Comparison of ENCODE assay signal across 31 cellular contexts in genomic region chr22:30004101-30004500, GRCh38.
DNase-seq lines count a peak whose midpoint lies in the region; ATAC-seq and TF ChIP-seq lines count a peak whose summit lies in the region.
"Had no signal": no experiment of that assay in that cellular context is flagged by ENCODE, and none has a peak within 500 bp of the region (broad histone marks: within the 10 kb centered on the region; RNA-seq: fewer than 3 reads in every experiment).

No MANE protein-coding gene starts in this region.

- in situ Hi-C loops in GM13976 (cut with MboI; ENCODE audit: low sequenced_read_pairs, unreplicated experiment) = loop anchor here (25.0 kb wide), 1 partner anchor 367 kb away; no protein-coding TSS in a partner anchor

- no peak for TF ChIP-seq POLR2A in heart left ventricle (IDR thresholded peaks at IDR 0.05)

- no peaks in the 10 kb centered on the region for H3K9me3 Mint-ChIP-seq in glutamatergic neuron (ENCODE audit: unreplicated experiment)
- H3K9me3 Mint-ChIP-seq: activated CD8-positive, alpha-beta T cell treated with anti-CD3 and anti-CD28 coated beads for 36 hours; activated naive CD4-positive, alpha-beta T cell treated with anti-CD3 and anti-CD28 coated beads, Interleukin-2, amount 50 U/mL, for 24 hours; activated T-helper 2 cell treated with anti-CD3 and anti-CD28 coated beads, Interferon-gamma antibody, Interleukin-2, Interleukin-4, amounts not matched to agents 10 μg/mL and 5 μg/mL and 100 μg/mL, durations not matched to agents 14 hours and 24 hours and 36 hours; CD14-positive monocyte; stimulated activated effector memory CD8-positive, alpha-beta T cell treated with anti-CD3 and anti-CD28 coated beads, Interleukin-12 subunit alpha, Interleukin-12 subunit beta, amount 100 ng/mL, for 72 hours; T-helper 2 cell treated with Interferon-gamma antibody and Interleukin-4, amounts not matched to agents 5 μg/mL and 100 μg/mL, for 36 hours had no signal

- DNase-seq in Right ventricle myocardium superior (no peak), heart left ventricle (no peak), LNCaP clone FGC (ENCODE audit: low read depth) (peak; percentile 54), glutamatergic neuron (no peak), renal cortical epithelial cell (ENCODE audit: low read depth) (peak; percentile 35), GM13976 (ENCODE audit: low spot score) (no peak)
- no peak for DNase-seq in stimulated activated CD4-positive, alpha-beta T cell treated with anti-CD3 and anti-CD28 coated beads, Interleukin-2, amount 100 ng/mL, for 24 hours
- DNase-seq: activated CD4-positive, alpha-beta T cell treated with anti-CD3 and anti-CD28 coated beads for 1 hour; activated CD8-positive, alpha-beta memory T cell treated with anti-CD3 and anti-CD28 coated beads, Interleukin-2, amount 50 U/mL, for 48 hours; activated CD8-positive, alpha-beta T cell treated with anti-CD3 and anti-CD28 coated beads for 36 hours; amniotic stem cell; brain microvascular endothelial cell; Calu3; cerebellar nuclear complex; GF-D8; GOT3; hippocampal formation; KG1; MM.1S; SHP77; stimulated activated CD4-positive, alpha-beta T cell treated with anti-CD3 and anti-CD28 coated beads, Interleukin-15, amount 100 ng/mL, for 24 hours; trophoblast cell had no signal

- no peaks in the 10 kb centered on the region for H3K27me3 ChIP-seq in heart left ventricle
- H3K27me3 ChIP-seq: brain microvascular endothelial cell, esophagus muscularis mucosa, gastroesophageal sphincter had no signal

- peaks cover 4% of the 10 kb centered on the region for H3K4me1 Mint-ChIP-seq in glutamatergic neuron (ENCODE audit: low read depth, unreplicated experiment)
- H3K4me1 Mint-ChIP-seq: CD14-positive monocyte had no signal

- no peaks in the 10 kb centered on the region for H3K9me3 ChIP-seq in heart left ventricle
- H3K9me3 ChIP-seq: esophagus muscularis mucosa, gastroesophageal sphincter had no signal

- peaks cover 0 to 17% (median 9%) of the 10 kb centered on the region in 12 donors for H3K4me1 ChIP-seq in heart left ventricle

- H3K4me3 Mint-ChIP-seq in glutamatergic neuron (ENCODE audit: unreplicated experiment) = no peak overlapping the region
- H3K4me3 Mint-ChIP-seq: activated CD8-positive, alpha-beta T cell treated with anti-CD3 and anti-CD28 coated beads for 36 hours; activated naive CD4-positive, alpha-beta T cell treated with anti-CD3 and anti-CD28 coated beads, Interleukin-2, amount 50 U/mL, for 24 hours; CD14-positive monocyte; stimulated activated effector memory CD8-positive, alpha-beta T cell treated with anti-CD3 and anti-CD28 coated beads, Interleukin-12 subunit alpha, Interleukin-12 subunit beta, amount 100 ng/mL, for 72 hours; T-helper 2 cell treated with Interferon-gamma antibody and Interleukin-4, amounts not matched to agents 5 μg/mL and 100 μg/mL, for 36 hours had no signal

- WGBS in heart left ventricle, 4 donors = 53 to 80% (median 77%) methylated on average over 1 of the region's 1 CpG

- H3K36me3 Mint-ChIP-seq in glutamatergic neuron (ENCODE audit: unreplicated experiment) = no peaks in the 10 kb centered on the region

- no peak for TF ChIP-seq CTCF in heart left ventricle (IDR thresholded peaks at IDR 0.05)
- TF ChIP-seq CTCF in LNCaP clone FGC (IDR thresholded peaks at IDR 0.05; ENCODE audit: control insufficient read depth, extremely low read depth, insufficient read depth) = no peak
- TF ChIP-seq CTCF in glutamatergic neuron (IDR thresholded peaks at IDR 0.05; ENCODE audit: partially characterized antibody, unreplicated experiment) = peak; percentile 14
- no peak for TF ChIP-seq CTCF in GM13976 (IDR thresholded peaks at IDR 0.05; ENCODE audit: borderline replicate concordance, control extremely low read depth, extremely low read depth, insufficient read depth, missing control alignments)

- no peak overlapping the region for H3K27ac ChIP-seq in heart left ventricle
- H3K27ac ChIP-seq: brain microvascular endothelial cell, esophagus muscularis mucosa, gastroesophageal sphincter had no signal

- no peak overlapping the region for H3K4me3 ChIP-seq in heart left ventricle
- H3K4me3 ChIP-seq in LNCaP clone FGC (ENCODE audit: low read depth, low read length) = no peak overlapping the region
- H3K4me3 ChIP-seq: esophagus muscularis mucosa, gastroesophageal sphincter had no signal

- H3K36me3 ChIP-seq in heart left ventricle = peaks cover 0 to 91% (median 64%) of the 10 kb centered on the region in 9 donors

- no peak overlapping the region for H3K27ac Mint-ChIP-seq in glutamatergic neuron (ENCODE audit: unreplicated experiment)
- H3K27ac Mint-ChIP-seq: activated CD8-positive, alpha-beta T cell treated with anti-CD3 and anti-CD28 coated beads for 36 hours; activated naive CD4-positive, alpha-beta T cell treated with anti-CD3 and anti-CD28 coated beads, Interleukin-2, amount 50 U/mL, for 24 hours; activated T-helper 2 cell treated with anti-CD3 and anti-CD28 coated beads, Interferon-gamma antibody, Interleukin-2, Interleukin-4, amounts not matched to agents 10 μg/mL and 5 μg/mL and 100 μg/mL, durations not matched to agents 14 hours and 24 hours and 36 hours; progenitor cell of endocrine pancreas; stimulated activated effector memory CD8-positive, alpha-beta T cell treated with anti-CD3 and anti-CD28 coated beads, Interleukin-12 subunit alpha, Interleukin-12 subunit beta, amount 100 ng/mL, for 72 hours; T-helper 2 cell treated with Interferon-gamma antibody and Interleukin-4, amounts not matched to agents 5 μg/mL and 100 μg/mL, for 36 hours had no signal

- H3K27me3 Mint-ChIP-seq in glutamatergic neuron (ENCODE audit: unreplicated experiment) = no peaks in the 10 kb centered on the region
- H3K27me3 Mint-ChIP-seq: activated CD8-positive, alpha-beta T cell treated with anti-CD3 and anti-CD28 coated beads for 36 hours; activated naive CD4-positive, alpha-beta T cell treated with anti-CD3 and anti-CD28 coated beads, Interleukin-2, amount 50 U/mL, for 24 hours; progenitor cell of endocrine pancreas had no signal

- ATAC-seq in Right ventricle myocardium superior (ENCODE audit: poor library complexity) (peak; percentile 52), heart left ventricle (no peak), GM21423 (IDR thresholded peaks at IDR 0.05; ENCODE audit: unreplicated experiment) (no peak)
- ATAC-seq: activated CD8-positive, alpha-beta T cell treated with anti-CD3 and anti-CD28 coated beads for 36 hours; gastroesophageal sphincter; stimulated activated effector memory CD8-positive, alpha-beta T cell treated with anti-CD3 and anti-CD28 coated beads, Interleukin-12 subunit alpha, Interleukin-12 subunit beta, amount 100 ng/mL, for 72 hours had no signal

- intact Hi-C loops in Right ventricle myocardium superior (cut with DNase I) = loop anchor here (10.0 kb wide), 1 partner anchor 309 kb away; no protein-coding TSS in a partner anchor
- intact Hi-C loops in heart left ventricle (cut with DNase I) = loop anchor here in 8 of 10 donors (2.0 to 10.0 kb wide), 10 partner anchors 119 to 379 kb away; partner anchors contain the start of genes ASCC2 (in 5 of the 8), UQCR10 (in 3 of the 8), ZMAT5 (in 3 of the 8) and MTMR3 (in 2 of the 8)

Comparison
In these comparisons a context has a peak if more than half of its experiments do, and no peak if none do; other contexts are left out.
1. DNase-seq: peak in LNCaP clone FGC (single experiment) and renal cortical epithelial cell (single experiment); none in Right ventricle myocardium superior (single experiment), heart left ventricle (0 of 5), glutamatergic neuron (single experiment), GM13976 (single experiment) and stimulated activated CD4-positive, alpha-beta T cell treated with anti-CD3 and anti-CD28 coated beads, Interleukin-2, amount 100 ng/mL, for 24 hours (0 of 2).